ENCODE assay signal across 27 cellular contexts in genomic region chr6:75262716-75263463, GRCh38. TPM values are rescaled to one million over a fixed set of nuclear protein-coding genes. Genes with fewer than 3 reads are reported as not detected.
"Had no signal": no experiment of that assay in that cellular context is flagged by ENCODE, and none has a peak within 500 bp of the region (broad histone marks: within the 10 kb centered on the region; RNA-seq: fewer than 3 reads in every experiment).

No MANE protein-coding gene starts in this region.

- H3K9me3 Mint-ChIP-seq: activated B cell treated with CpG ODN at 0.5 μM for 24 hours; activated CD4-positive, alpha-beta memory T cell treated with anti-CD3 and anti-CD28 coated beads, Interleukin-2, amount 10 ng/mL, durations not matched to agents 7 days and 5 days; endodermal cell; nephron progenitor cell; stimulated activated naive B cell treated with anti-CD40 and anti-IgM and Interleukin-4, amounts not matched to agents 10 μg/mL and 1 μg/mL and 100 μg/mL, for 72 hours had no signal

- ATAC-seq: foreskin keratinocyte; left colon; lower lobe of right lung; stimulated activated naive B cell treated with anti-CD40 and anti-IgM and Interleukin-4, amounts not matched to agents 10 μg/mL and 1 μg/mL and 100 μg/mL, for 72 hours had no signal

- H3K4me3 ChIP-seq: lower lobe of right lung, sigmoid colon, spleen, thoracic aorta had no signal

- H3K4me3 Mint-ChIP-seq: activated B cell treated with CpG ODN at 0.5 μM for 24 hours; activated CD4-positive, alpha-beta memory T cell treated with anti-CD3 and anti-CD28 coated beads, Interleukin-2, amount 10 ng/mL, durations not matched to agents 7 days and 5 days; activated naive CD8-positive, alpha-beta T cell; endodermal cell; nephron progenitor cell; stimulated activated naive B cell treated with anti-CD40 and anti-IgM and Interleukin-4, amounts not matched to agents 10 μg/mL and 1 μg/mL and 100 μg/mL, for 72 hours had no signal

- H3K27me3 ChIP-seq: brain microvascular endothelial cell, foreskin keratinocyte, sigmoid colon, spleen had no signal

- FAIRE-seq: colon, islet of Langerhans had no signal

- H3K27me3 Mint-ChIP-seq: activated B cell treated with CpG ODN at 0.5 μM for 24 hours; activated CD4-positive, alpha-beta memory T cell treated with anti-CD3 and anti-CD28 coated beads, Interleukin-2, amount 10 ng/mL, durations not matched to agents 7 days and 5 days; activated naive CD8-positive, alpha-beta T cell; stimulated activated naive B cell treated with anti-CD40 and anti-IgM and Interleukin-4, amounts not matched to agents 10 μg/mL and 1 μg/mL and 100 μg/mL, for 72 hours had no signal

- DNase-seq: activated B cell treated with CpG ODN at 0.5 μM for 24 hours; activated CD4-positive, alpha-beta memory T cell treated with anti-CD3 and anti-CD28 coated beads, Interleukin-2, amount 10 ng/mL, durations not matched to agents 7 days and 5 days; activated CD4-positive, alpha-beta T cell treated with anti-CD3 and anti-CD28 coated beads for 4 hours; activated CD8-positive, alpha-beta memory T cell treated with anti-CD3 and anti-CD28 coated beads, Interleukin-2, amount 50 U/mL, for 4 hours; activated gamma-delta T cell; activated T-cell treated with anti-CD3 and anti-CD28 coated beads, Interleukin-2, amount 50 U/mL, for 48 hours; anterior cingulate cortex; brain microvascular endothelial cell; central memory CD4-positive, alpha-beta T cell; endodermal cell; foreskin keratinocyte; glutamatergic neuron; hippocampal formation; left colon; lower lobe of right lung; nephron progenitor cell; nucleus accumbens; posterior cingulate gyrus; sigmoid colon; stimulated activated CD4-positive, alpha-beta T cell treated with anti-CD3 and anti-CD28 coated beads, Interleukin-4, amount 100 ng/mL, for 4 hours; stimulated activated naive B cell treated with anti-CD40 and anti-IgM and Interleukin-4, amounts not matched to agents 10 μg/mL and 1 μg/mL and 100 μg/mL, for 72 hours had no signal

- H3K27ac Mint-ChIP-seq: activated B cell treated with CpG ODN at 0.5 μM for 24 hours; activated CD4-positive, alpha-beta memory T cell treated with anti-CD3 and anti-CD28 coated beads, Interleukin-2, amount 10 ng/mL, durations not matched to agents 7 days and 5 days; activated naive CD8-positive, alpha-beta T cell; endodermal cell; nephron progenitor cell; stimulated activated naive B cell treated with anti-CD40 and anti-IgM and Interleukin-4, amounts not matched to agents 10 μg/mL and 1 μg/mL and 100 μg/mL, for 72 hours had no signal

- H3K27ac ChIP-seq: brain microvascular endothelial cell, foreskin keratinocyte, lower lobe of right lung, sigmoid colon, thoracic aorta had no signal

- H3K9me3 ChIP-seq: lower lobe of right lung, sigmoid colon, spleen, thoracic aorta had no signal

RNA-seq across cellular contexts. Expression of gene COL12A1, which starts 57.0 kb away (rescaled TPM):
- total RNA-seq: activated B cell treated with CpG ODN at 0.5 μM for 24 hours; activated CD4-positive, alpha-beta memory T cell treated with anti-CD3 and anti-CD28 coated beads, Interleukin-2, amount 10 ng/mL, durations not matched to agents 7 days and 5 days; T-helper 1 cell treated with Interleukin-12 subunit alpha and Interleukin-12 subunit beta and Interleukin-4 antibody, amounts not matched to agents 30 ng/mL and 1 ng/mL, for 36 hours had no signal
